ENCODE assay signal across 23 cellular contexts in the genomic region with DNA sequence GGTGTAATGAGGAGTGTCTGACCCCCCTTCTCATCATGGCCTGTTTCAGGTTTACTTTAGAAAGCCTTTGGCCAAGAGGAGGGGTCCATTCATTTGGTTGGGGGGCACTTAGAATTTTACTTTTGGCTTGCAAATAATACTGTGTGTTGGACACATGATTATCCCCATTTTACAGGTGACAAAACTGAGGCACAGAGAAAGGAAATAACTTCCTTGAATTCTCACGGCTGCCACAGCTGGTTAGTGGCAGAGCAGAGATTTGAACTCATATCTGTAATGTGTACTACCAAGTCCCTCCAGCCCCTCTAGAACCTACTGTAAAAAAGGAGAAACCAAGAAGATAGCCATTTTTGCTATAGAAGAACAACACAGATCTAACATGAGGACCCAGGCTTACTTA.
DNase-seq lines count a peak whose midpoint lies in the region; ATAC-seq and TF ChIP-seq lines count a peak whose summit lies in the region.
"Had no signal": no experiment of that assay in that cellular context is flagged by ENCODE, and none has a peak within 500 bp of the region (broad histone marks: within the 10 kb centered on the region; RNA-seq: fewer than 3 reads in every experiment).

No MANE protein-coding gene starts in this region.

- H3K4me3 Mint-ChIP-seq in GM23338 (no peak overlapping the region; the same call in 2 of the 3 replicates), memory B cell (no peak overlapping the region)
- H3K4me3 Mint-ChIP-seq: HFFc6 had no signal

- WGBS in stomach, 5 donors: 89 to 100% (median 95%) methylated on average over 1 of the region's 1 CpG

- ATAC-seq in GM23338 (no peak), memory B cell (ENCODE audit: low read depth) (no peak), HG02571 (IDR thresholded peaks at IDR 0.05; ENCODE audit: unreplicated experiment) (no peak)
- ATAC-seq: Right ventricle myocardium inferior, SK-N-SH treated with all-trans-retinoic acid at 6 μM for 48 hours had no signal

- H3K27ac Mint-ChIP-seq in GM23338: 0 out of 2 replicates have a peak overlapping the region, but pooled peaks have one; percentile 19
- peak overlapping the region; percentile 49 for H3K27ac Mint-ChIP-seq in memory B cell
- H3K27ac Mint-ChIP-seq: HFFc6 had no signal

- H2AFZ ChIP-seq in GM23338 (no peak overlapping the region), MM.1S (ENCODE audit: low read length) (no peak overlapping the region)
- H2AFZ ChIP-seq: PC-9 had no signal

- peaks cover 29% of the 10 kb centered on the region for H3K4me1 ChIP-seq in GM23338 (ENCODE audit: insufficient read depth)
- peaks cover 45% of the 10 kb centered on the region for H3K4me1 ChIP-seq in MM.1S (ENCODE audit: low read length)
- no peaks in the 10 kb centered on the region for H3K4me1 ChIP-seq in breast epithelium
- peaks cover 0 to 25% (median 0%) of the 10 kb centered on the region in 4 donors for H3K4me1 ChIP-seq in stomach
- H3K4me1 ChIP-seq: SJCRH30 had no signal

- H3K9me2 ChIP-seq in GM23338 (ENCODE audit: insufficient read depth) (peaks cover 6% of the 10 kb centered on the region), MM.1S (replicated peaks; ENCODE audit: insufficient read depth, low read length) (no peaks in the 10 kb centered on the region)

- H3K27ac ChIP-seq in GM23338 (ENCODE audit: low read depth): peak overlapping the region; percentile 52; the same call in 1 of the 2 replicates
- peak overlapping the region; percentile 44; the same call in 1 of the 2 replicates for H3K27ac ChIP-seq in MM.1S (ENCODE audit: low read length)
- H3K27ac ChIP-seq in breast epithelium: no peak overlapping the region
- H3K27ac ChIP-seq in stomach: no peak overlapping the region
- H3K27ac ChIP-seq: PC-9, SJCRH30 had no signal

- H3K79me2 ChIP-seq in GM23338 (replicated peaks; ENCODE audit: insufficient read depth): no peaks in the 10 kb centered on the region
- no peaks in the 10 kb centered on the region for H3K79me2 ChIP-seq in MM.1S (ENCODE audit: low read length)

- H3K4me2 ChIP-seq in GM23338 (no peak overlapping the region), MM.1S (ENCODE audit: low read depth, low read length) (peak overlapping the region; percentile 42; the same call in 1 of the 2 replicates)
- H3K4me2 ChIP-seq: PC-9 had no signal

- H3K36me3 ChIP-seq in GM23338 (ENCODE audit: insufficient read depth) (no peaks in the 10 kb centered on the region), MM.1S (replicated peaks; ENCODE audit: insufficient read depth, low read length) (no peaks in the 10 kb centered on the region), breast epithelium (no peaks in the 10 kb centered on the region), stomach (no peaks in the 10 kb centered on the region)
- H3K36me3 ChIP-seq: HAP-1, SJCRH30 had no signal

- H3F3A ChIP-seq in GM23338 (replicated peaks; ENCODE audit: low read depth) (0 out of 2 replicates have a peak, but pooled peaks cover 5% of the 10 kb centered on the region), MM.1S (ENCODE audit: insufficient read depth, low read length) (peaks cover 12% of the 10 kb centered on the region; the same call in 1 of the 2 replicates)

- no peak for TF ChIP-seq POLR2A in breast epithelium (IDR thresholded peaks at IDR 0.05)
- no peak for TF ChIP-seq POLR2A in stomach (IDR thresholded peaks at IDR 0.05)

- TF ChIP-seq CTCF in GM23338 (conservative IDR thresholded peaks at IDR 0.05; ENCODE audit: low read depth in 2 of 2) (no peak), MM.1S (IDR thresholded peaks at IDR 0.05; ENCODE audit: low read length) (no peak), breast epithelium (IDR thresholded peaks at IDR 0.05) (no peak), stomach (IDR thresholded peaks at IDR 0.05) (no peak)

- intact Hi-C loops in breast epithelium (cut with DNase I; ENCODE audit: low total_unique reads): no loop called here
- intact Hi-C loops in stomach (cut with DNase I; ENCODE audit: low total_unique reads): no loop called here

- H3K36me3 Mint-ChIP-seq in GM23338 (ENCODE audit: low read depth) (no peaks in the 10 kb centered on the region), memory B cell (peaks cover 3% of the 10 kb centered on the region)

- H4K20me1 ChIP-seq in GM23338 (replicated peaks; ENCODE audit: insufficient read depth) (no peaks in the 10 kb centered on the region), MM.1S (ENCODE audit: insufficient read depth, low read length) (no peaks in the 10 kb centered on the region)

- H3K9me3 ChIP-seq in MM.1S (replicated peaks; ENCODE audit: insufficient read depth, low read length) (no peaks in the 10 kb centered on the region), breast epithelium (no peaks in the 10 kb centered on the region), stomach (no peaks in the 10 kb centered on the region)
- H3K9me3 ChIP-seq: HAP-1, SJCRH30 had no signal

- H3K4me3 ChIP-seq in GM23338: no peak overlapping the region
- H3K4me3 ChIP-seq in MM.1S (ENCODE audit: low read length): no peak overlapping the region
- H3K4me3 ChIP-seq in breast epithelium: no peak overlapping the region
- no peak overlapping the region for H3K4me3 ChIP-seq in stomach
- H3K4me3 ChIP-seq: HAP-1, PC-9, SJCRH30 had no signal

- no peak for DNase-seq in GM23338 (ENCODE audit: low spot score)
- no peak for DNase-seq in MM.1S
- no peak for DNase-seq in memory B cell (ENCODE audit: low spot score in 2 of 2)
- DNase-seq in breast epithelium (ENCODE audit: low spot score in 2 of 2): no peak
- no peak for DNase-seq in stomach
- DNase-seq in NCI-H510A treated with DMSO at 0.1 percent for 48 hours (lab: John Stamatoyannopoulos, UW): no peak
- DNase-seq: DMS153, DND-41, HFFc6, Kasumi-1, MV-4-11, NCI-H1105, NCI-H1436 treated with DMSO at 0.1 percent for 48 hours, NCI-H1930, NCI-H2107, NCI-H524 treated with DMSO at 0.1 percent for 48 hours, NCI-H774, PC-9, SJCRH30 had no signal

- H3K9ac ChIP-seq in MM.1S (ENCODE audit: low read length): no peak overlapping the region; the same call in 1 of the 2 replicates

- peaks cover 13% of the 10 kb centered on the region for H3K9me3 Mint-ChIP-seq in GM23338
- peaks cover 5% of the 10 kb centered on the region for H3K9me3 Mint-ChIP-seq in memory B cell

- H3K4me1 Mint-ChIP-seq in GM23338: peaks cover 28% of the 10 kb centered on the region
- peaks cover 10% of the 10 kb centered on the region for H3K4me1 Mint-ChIP-seq in memory B cell

- no peaks in the 10 kb centered on the region for H3K27me3 Mint-ChIP-seq in GM23338 (ENCODE audit: insufficient read depth, low read depth, poor library complexity)
- peaks cover 3% of the 10 kb centered on the region for H3K27me3 Mint-ChIP-seq in memory B cell

- no peak for TF ChIP-seq EP300 in stomach (IDR thresholded peaks at IDR 0.05)

- H3K27me3 ChIP-seq in GM23338 (ENCODE audit: insufficient read depth) (no peaks in the 10 kb centered on the region), MM.1S (replicated peaks; ENCODE audit: insufficient read depth, low read length) (no peaks in the 10 kb centered on the region), breast epithelium (no peaks in the 10 kb centered on the region), stomach (no peaks in the 10 kb centered on the region)
- H3K27me3 ChIP-seq: SJCRH30 had no signal

TF ChIP-seq in GM23338, 12 proteins besides CTCF, POLR2A, EP300 and RAD21 (continues in another document):
- TF ChIP-seq STAT1 (IDR thresholded peaks at IDR 0.05; ENCODE audit: unreplicated experiment) (no peak), JUNB (IDR thresholded peaks at IDR 0.05; ENCODE audit: unreplicated experiment) (no peak), ZNF331 (CRISPR knock-in tag; IDR thresholded peaks at IDR 0.05; ENCODE audit: low read depth) (no peak), EZH2 (IDR thresholded peaks at IDR 0.05; ENCODE audit: low read depth, unreplicated experiment) (no peak), NANOG (IDR thresholded peaks at IDR 0.05; ENCODE audit: borderline replicate concordance) (no peak)

Comparison
In these comparisons a context has a peak if more than half of its experiments do, and no peak if none do; other contexts are left out.
1. H3K27ac ChIP-seq: peak in GM23338 (single experiment) and MM.1S (single experiment); none in breast epithelium (0 of 2) and stomach (0 of 5).